Comparison of ENCODE assay signal across 8 cellular contexts in genomic region chr4:52659016-52659721, GRCh38. TPM values are rescaled to one million over a fixed set of nuclear protein-coding genes. Genes with fewer than 3 reads are reported as not detected.
DNase-seq lines count a peak whose midpoint lies in the region; FAIRE-seq and TF ChIP-seq lines count a peak whose summit lies in the region.

USP46 (minus strand) TSS chr4:52659301; CDS start chr4:52659150, 151 bp downstream.

- peaks cover 49 to 61% of the 10 kb centered on the region in 2 experiments for H3K4me1 Mint-ChIP-seq in H9

- peak; percentile 83 for DNase-seq in GM12891 (ENCODE audit: insufficient read length, low spot score)
- peak; percentile 64 for DNase-seq in H9
- peak; percentile 70 for DNase-seq in astrocyte of the spinal cord (ENCODE audit: low read depth, low spot score)
- peak; percentile 11 to 82 (median 63) for DNase-seq in hypothalamus (lab: John Stamatoyannopoulos, UW)
- peak; percentile 84 for DNase-seq in retina
- DNase-seq in NK-92 (lab: John Stamatoyannopoulos, UW; ENCODE audit: unreplicated experiment), result no peak

- H3K27me3 ChIP-seq in H9 (ENCODE audit: insufficient read depth, low read length) (no peaks in the 10 kb centered on the region), Loucy (ENCODE audit: insufficient read depth, low read length, poor library complexity, severe bottlenecking) (no peaks in the 10 kb centered on the region)

- H3K79me2 ChIP-seq in H9 (ENCODE audit: insufficient read depth, low read length), result peaks cover 25% of the 10 kb centered on the region; the same call in 1 of the 2 replicates
- peaks cover 33% of the 10 kb centered on the region for H3K79me2 ChIP-seq in Loucy (ENCODE audit: insufficient read depth, low read length)

- peaks cover 15% of the 10 kb centered on the region for H3K23me2 ChIP-seq in H9 (ENCODE audit: insufficient read length, low read depth, low read length, poor library complexity, severe bottlenecking)

- no peak for TF ChIP-seq CTCF in H9 (conservative IDR thresholded peaks at IDR 0.05)
- TF ChIP-seq CTCF in Loucy (conservative IDR thresholded peaks at IDR 0.05; ENCODE audit: low read length), result no peak
- TF ChIP-seq CTCF in astrocyte of the spinal cord (IDR thresholded peaks at IDR 0.05; ENCODE audit: low read depth, low read length), result no peak

- H3K4me1 ChIP-seq in H9 (ENCODE audit: insufficient read depth, low read length) (peaks cover 1% of the 10 kb centered on the region; the same call in 1 of the 2 replicates), Loucy (ENCODE audit: insufficient read depth, low read length, poor library complexity, severe bottlenecking) (peaks cover 48% of the 10 kb centered on the region)

- no peak within 1 kb of the TSS for H3K27ac ChIP-seq in H9 (ENCODE audit: insufficient read length, low read depth, low read length)

- peak within 1 kb of the TSS; percentile 93 for H3K18ac ChIP-seq in H9 (ENCODE audit: insufficient read length, low read depth, low read length)

- no peak within 1 kb of the TSS for H4K91ac ChIP-seq in H9 (ENCODE audit: insufficient read length, low read depth, low read length)

- no peak within 1 kb of the TSS for H2BK20ac ChIP-seq in H9 (ENCODE audit: low read depth, low read length, poor library complexity, severe bottlenecking)

- no peak within 1 kb of the TSS for H3K23ac ChIP-seq in H9 (ENCODE audit: insufficient read length, low read depth, low read length)

- H2AFZ ChIP-seq in H9 (ENCODE audit: low read length), result no peak within 1 kb of the TSS
- H2AFZ ChIP-seq in Loucy (ENCODE audit: low read length), result peak within 1 kb of the TSS; percentile 98

- no peak within 1 kb of the TSS for H3K56ac ChIP-seq in H9 (ENCODE audit: insufficient read length, low read depth, low read length)

- peak within 1 kb of the TSS; percentile 99 for H3K4me2 ChIP-seq in H9 (ENCODE audit: insufficient read depth, insufficient read length, low read length)
- peak within 1 kb of the TSS; percentile 80 for H3K4me2 ChIP-seq in Loucy (ENCODE audit: low read depth, low read length, poor library complexity, severe bottlenecking)

- H3K79me1 ChIP-seq in H9 (ENCODE audit: insufficient read depth, low read depth, low read length, poor library complexity, severe bottlenecking), result peaks cover 7% of the 10 kb centered on the region

- H2AK5ac ChIP-seq in H9 (ENCODE audit: insufficient read length, low read length), result no peak within 1 kb of the TSS

- H4K5ac ChIP-seq in H9 (ENCODE audit: insufficient read length, low read depth, low read length), result no peak within 1 kb of the TSS

- no peak within 1 kb of the TSS for H4K8ac ChIP-seq in H9 (replicated peaks; ENCODE audit: insufficient read length, low read depth, low read length)

- H3K36me3 Mint-ChIP-seq in H9 (ENCODE audit: insufficient read depth in 1 of 3, low read depth in 3 of 3), result peaks cover 29 to 56% (median 33%) of the 10 kb centered on the region in 3 experiments

- H3T11ph ChIP-seq in H9 (ENCODE audit: low read length), result no peak within 1 kb of the TSS

- no peaks in the 10 kb centered on the region for H4K20me1 ChIP-seq in H9 (ENCODE audit: control insufficient read depth, insufficient read depth, insufficient read length)
- no peaks in the 10 kb centered on the region for H4K20me1 ChIP-seq in Loucy (ENCODE audit: insufficient read depth, low read length, poor library complexity, severe bottlenecking)

- peak within 1 kb of the TSS; percentile 82 to 87 for H3K4me3 Mint-ChIP-seq in H9

- peak within 1 kb of the TSS; percentile 67 for H2BK12ac ChIP-seq in H9 (ENCODE audit: insufficient read length, low read depth, low read length)

- TF ChIP-seq POLR2A in GM12891 (IDR thresholded peaks at IDR 0.05; ENCODE audit: low read depth, low read length), result peak; percentile 55

- in situ Hi-C loops in astrocyte of the spinal cord (cut with HindIII; ENCODE audit: low sequenced_read_pairs), result no loop called here

- H2BK15ac ChIP-seq in H9 (ENCODE audit: low read depth, low read length), result no peak within 1 kb of the TSS

- H3K36me3 ChIP-seq in Loucy (ENCODE audit: insufficient read depth, low read length), result no peaks in the 10 kb centered on the region

- H3K9me3 ChIP-seq in H9 (ENCODE audit: control insufficient read depth, low read depth, low read length) (peaks cover 8% of the 10 kb centered on the region), Loucy (ENCODE audit: insufficient read depth, low read depth, low read length) (no peaks in the 10 kb centered on the region; the same call in 1 of the 2 replicates)

- intact Hi-C loops in T-helper 2 cell treated with Interferon-gamma antibody and Interleukin-4, amounts not matched to agents 100 ng/mL and 5 ng/mL, for 36 hours (cut with micrococcal nuclease), result loop anchor here (1.0 to 5.0 kb wide), 3 partner anchors 42 to 70 kb away; no protein-coding TSS in a partner anchor

- H3K4ac ChIP-seq in H9 (ENCODE audit: low read depth, low read length), result no peak within 1 kb of the TSS

- H3K9me3 Mint-ChIP-seq in H9, result peaks cover 15 to 16% of the 10 kb centered on the region in 2 experiments; a peak in 4 of 5 replicates

- peak within 1 kb of the TSS; percentile 95 for H3K14ac ChIP-seq in H9 (ENCODE audit: insufficient read depth, low read length)

- no CpG with 5 or more reads among the region's 90 CpGs for WGBS in H9 (ENCODE audit: extremely low coverage, insufficient read length, low lambda C conversion rate)

- H3F3A ChIP-seq in Loucy (ENCODE audit: low read depth), result no peaks in the 10 kb centered on the region; the same call in 1 of the 2 replicates

- no peaks in the 10 kb centered on the region for H3K9me2 ChIP-seq in Loucy (replicated peaks; ENCODE audit: low read depth, low read length)

- peak within 1 kb of the TSS; percentile 91 for H3K4me3 ChIP-seq in Loucy (ENCODE audit: low read length, poor library complexity, severe bottlenecking)
- peak within 1 kb of the TSS; percentile 70 for H3K4me3 ChIP-seq in astrocyte of the spinal cord (ENCODE audit: low read depth, low read length)

- H3K27me3 Mint-ChIP-seq in H9 (ENCODE audit: low read depth), result peaks cover 18% of the 10 kb centered on the region

- H3K9ac ChIP-seq in H9 (ENCODE audit: extremely low read depth, insufficient read length, low read length) (peak within 1 kb of the TSS; percentile 91), Loucy (ENCODE audit: low read depth, low read length, poor library complexity, severe bottlenecking) (peak within 1 kb of the TSS; percentile 75)

- FAIRE-seq in GM12891 (lab: Jason Lieb, UNC), result peak; percentile 74

- H2BK5ac ChIP-seq in H9 (ENCODE audit: insufficient read length, low read length), result peak within 1 kb of the TSS; percentile 82

- peak within 1 kb of the TSS in 2 of 3 experiments; percentile 80 to 93; a peak in 5 of 7 replicates for H3K27ac Mint-ChIP-seq in H9

- no peak within 1 kb of the TSS for H2BK120ac ChIP-seq in H9 (ENCODE audit: low read depth, low read length, poor library complexity, severe bottlenecking)

TF ChIP-seq in GM12891, 5 proteins besides CTCF, POLR2A, EP300 and RAD21:
- TF ChIP-seq POLR2AphosphoS5 (IDR thresholded peaks at IDR 0.05; ENCODE audit: low read depth, low read length) (peak; percentile 48; the same call in 1 of the 2 replicates), SPI1 (IDR thresholded peaks at IDR 0.05; ENCODE audit: low read depth, low read length) (no peak), TAF1 (IDR thresholded peaks at IDR 0.05; ENCODE audit: low read depth, low read length) (peak; percentile 28; the same call in 1 of the 2 replicates), POU2F2 (IDR thresholded peaks at IDR 0.05; ENCODE audit: low read depth, low read length) (no peak), PAX5 (IDR thresholded peaks at IDR 0.05; ENCODE audit: insufficient read depth, low read length, severe bottlenecking) (no peak)

RNA-seq across cellular contexts. Expression of gene USP46, which starts in this region (rescaled TPM):
- 5.3 TPM for polyA plus RNA-seq in GM12891 (2012; ENCODE audit: low read depth, missing spikeins)
- total RNA-seq in H9 (2021), result 53.6 and 59.8 TPM in 2 replicates
- total RNA-seq in T-helper 2 cell treated with Interferon-gamma antibody and Interleukin-4, amounts not matched to agents 100 ng/mL and 5 ng/mL, for 36 hours, result 15.7 and 16.8 TPM in 2 replicates
